In the genomic region with DNA sequence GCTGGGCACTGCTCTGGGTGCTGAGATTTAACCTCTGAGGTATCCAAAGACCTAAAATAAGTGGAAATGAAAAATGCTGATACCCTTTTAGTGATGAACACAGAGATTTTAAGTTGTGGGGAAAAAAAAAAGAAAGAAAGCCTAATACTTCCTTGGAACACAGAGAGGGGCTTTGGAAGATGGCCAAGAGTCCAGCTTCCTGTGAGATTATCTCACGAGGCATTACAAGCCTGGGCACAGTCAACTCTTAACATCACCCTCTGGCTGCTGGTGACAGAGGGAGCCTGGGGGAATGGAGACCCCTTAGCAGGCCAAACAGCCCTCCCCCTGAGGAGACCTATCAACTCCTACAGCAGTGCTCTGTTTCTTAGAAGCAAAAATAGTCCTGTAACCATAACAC, we compare ENCODE assay signal across 16 cellular contexts.
DNase-seq lines count a peak whose midpoint lies in the region; ATAC-seq and TF ChIP-seq lines count a peak whose summit lies in the region.
"Had no signal": no experiment of that assay in that cellular context is flagged by ENCODE, and none has a peak within 500 bp of the region (broad histone marks: within the 10 kb centered on the region; RNA-seq: fewer than 3 reads in every experiment).

No MANE protein-coding gene starts in this region.

- no peaks in the 10 kb centered on the region for H3K9me3 Mint-ChIP-seq in effector memory CD8-positive, alpha-beta T cell
- peaks cover 3% of the 10 kb centered on the region for H3K9me3 Mint-ChIP-seq in stimulated activated effector memory CD8-positive, alpha-beta T cell treated with anti-CD3 and anti-CD28 coated beads, Interleukin-12 subunit alpha, Interleukin-12 subunit beta, amount 100 ng/mL, for 72 hours
- H3K9me3 Mint-ChIP-seq: CD8-positive, alpha-beta T cell had no signal

- peak overlapping the region in 1 of 2 donors; percentile 4 for H3K4me3 Mint-ChIP-seq in effector memory CD8-positive, alpha-beta T cell
- H3K4me3 Mint-ChIP-seq in stimulated activated effector memory CD8-positive, alpha-beta T cell treated with anti-CD3 and anti-CD28 coated beads, Interleukin-12 subunit alpha, Interleukin-12 subunit beta, amount 100 ng/mL, for 72 hours: no peak overlapping the region
- H3K4me3 Mint-ChIP-seq: activated naive CD4-positive, alpha-beta T cell treated with anti-CD3 and anti-CD28 coated beads, Interleukin-2, amount 10 ng/mL, durations not matched to agents 7 days and 5 days; CD8-positive, alpha-beta T cell had no signal

- DNase-seq in DMS 273 (lab: John Stamatoyannopoulos, UW; ENCODE audit: unreplicated experiment) (peak; percentile 13), DMS 273 treated with DMSO at 0.1 percent for 48 hours (lab: John Stamatoyannopoulos, UW) (no peak), OCI-M1 (lab: John Stamatoyannopoulos, UW) (peak; percentile 56), NCI-H1417 (lab: John Stamatoyannopoulos, UW) (no peak), NCI-H1930 (lab: John Stamatoyannopoulos, UW) (no peak), HEK293T (ENCODE audit: extremely low spot score) (no peak)
- DNase-seq in effector memory CD8-positive, alpha-beta T cell: no peak
- DNase-seq in stimulated activated effector memory CD8-positive, alpha-beta T cell treated with anti-CD3 and anti-CD28 coated beads, Interleukin-12 subunit alpha, Interleukin-12 subunit beta, amount 100 ng/mL, for 72 hours (ENCODE audit: low spot score in 2 of 2): no peak
- DNase-seq: activated naive CD4-positive, alpha-beta T cell treated with anti-CD3 and anti-CD28 coated beads, Interleukin-2, amount 10 ng/mL, durations not matched to agents 7 days and 5 days; CD8-positive, alpha-beta T cell; effector CD8-positive, alpha-beta T cell; NCI-H1694 treated with DMSO at 0.1 percent for 48 hours; NCI-H524 treated with DMSO at 0.1 percent for 48 hours; Peyer's patch; WERI-Rb-1 had no signal

- ATAC-seq in effector memory CD8-positive, alpha-beta T cell (replicated peaks): no peak
- no peak for ATAC-seq in stimulated activated effector memory CD8-positive, alpha-beta T cell treated with anti-CD3 and anti-CD28 coated beads, Interleukin-12 subunit alpha, Interleukin-12 subunit beta, amount 100 ng/mL, for 72 hours
- ATAC-seq: CD8-positive, alpha-beta T cell; left colon had no signal

- H3K36me3 Mint-ChIP-seq in effector memory CD8-positive, alpha-beta T cell (ENCODE audit: insufficient read depth): peaks cover 12% of the 10 kb centered on the region
- peaks cover 17% of the 10 kb centered on the region for H3K36me3 Mint-ChIP-seq in stimulated activated effector memory CD8-positive, alpha-beta T cell treated with anti-CD3 and anti-CD28 coated beads, Interleukin-12 subunit alpha, Interleukin-12 subunit beta, amount 100 ng/mL, for 72 hours

- no peaks in the 10 kb centered on the region for H3K27me3 Mint-ChIP-seq in effector memory CD8-positive, alpha-beta T cell
- H3K27me3 Mint-ChIP-seq: activated naive CD4-positive, alpha-beta T cell treated with anti-CD3 and anti-CD28 coated beads, Interleukin-2, amount 10 ng/mL, durations not matched to agents 7 days and 5 days had no signal

- CTCF ChIA-PET in HEK293T (lab: Yijun Ruan, JAX): no interaction called here

- H3K4me1 Mint-ChIP-seq in effector memory CD8-positive, alpha-beta T cell (ENCODE audit: low read depth in 2 of 2): peaks cover 24 to 34% of the 10 kb centered on the region in 2 donors
- H3K4me1 Mint-ChIP-seq in stimulated activated effector memory CD8-positive, alpha-beta T cell treated with anti-CD3 and anti-CD28 coated beads, Interleukin-12 subunit alpha, Interleukin-12 subunit beta, amount 100 ng/mL, for 72 hours: peaks cover 35% of the 10 kb centered on the region

- peak overlapping the region; percentile 84 to 95 for H3K27ac Mint-ChIP-seq in effector memory CD8-positive, alpha-beta T cell
- peak overlapping the region; percentile 78 for H3K27ac Mint-ChIP-seq in stimulated activated effector memory CD8-positive, alpha-beta T cell treated with anti-CD3 and anti-CD28 coated beads, Interleukin-12 subunit alpha, Interleukin-12 subunit beta, amount 100 ng/mL, for 72 hours

- POLR2A ChIA-PET in HEK293T (lab: Yijun Ruan, JAX): no interaction called here

TF ChIP-seq in HEK293T, 16 proteins besides CTCF, POLR2A, EP300 and RAD21:
- TF ChIP-seq CTBP1 (IDR thresholded peaks at IDR 0.05; ENCODE audit: borderline replicate concordance): no peak
- TF ChIP-seq ELF4 (IDR thresholded peaks at IDR 0.05): no peak
- TF ChIP-seq BHLHE40 (IDR thresholded peaks at IDR 0.05; ENCODE audit: borderline replicate concordance): no peak
- TF ChIP-seq LEF1 (IDR thresholded peaks at IDR 0.05; ENCODE audit: borderline replicate concordance): no peak
- no peak for TF ChIP-seq SP1 (IDR thresholded peaks at IDR 0.05)
- no peak for TF ChIP-seq FOXM1 (IDR thresholded peaks at IDR 0.05; ENCODE audit: borderline replicate concordance)
- no peak for TF ChIP-seq ARNT (IDR thresholded peaks at IDR 0.05)
- TF ChIP-seq HDGF (IDR thresholded peaks at IDR 0.05; ENCODE audit: borderline replicate concordance): no peak
- TF ChIP-seq FOXA1 (IDR thresholded peaks at IDR 0.05): no peak
- no peak for TF ChIP-seq FOXK2 (IDR thresholded peaks at IDR 0.05)
- TF ChIP-seq, protein P1, sequence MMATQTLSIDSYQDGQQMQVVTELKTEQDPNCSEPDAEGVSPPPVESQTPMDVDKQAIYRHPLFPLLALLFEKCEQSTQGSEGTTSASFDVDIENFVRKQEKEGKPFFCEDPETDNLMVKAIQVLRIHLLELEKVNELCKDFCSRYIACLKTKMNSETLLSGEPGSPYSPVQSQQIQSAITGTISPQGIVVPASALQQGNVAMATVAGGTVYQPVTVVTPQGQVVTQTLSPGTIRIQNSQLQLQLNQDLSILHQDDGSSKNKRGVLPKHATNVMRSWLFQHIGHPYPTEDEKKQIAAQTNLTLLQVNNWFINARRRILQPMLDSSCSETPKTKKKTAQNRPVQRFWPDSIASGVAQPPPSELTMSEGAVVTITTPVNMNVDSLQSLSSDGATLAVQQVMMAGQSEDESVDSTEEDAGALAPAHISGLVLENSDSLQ (IDR thresholded peaks at IDR 0.05): no peak
- TF ChIP-seq ZNF384 (IDR thresholded peaks at IDR 0.05): no peak
- no peak for TF ChIP-seq TARDBP (IDR thresholded peaks at IDR 0.05)
- TF ChIP-seq SUZ12 (IDR thresholded peaks at IDR 0.05): no peak
- no peak for TF ChIP-seq L3MBTL2 (conservative IDR thresholded peaks at IDR 0.05)
- no peak for TF ChIP-seq NFRKB (IDR thresholded peaks at IDR 0.05)

Comparison
In these comparisons a context has a peak if more than half of its experiments do, and no peak if none do; other contexts are left out.
1. DNase-seq: peak in DMS 273 (single experiment) and OCI-M1 (single experiment); none in DMS 273 treated with DMSO at 0.1 percent for 48 hours (single experiment), effector memory CD8-positive, alpha-beta T cell (0 of 3), stimulated activated effector memory CD8-positive, alpha-beta T cell treated with anti-CD3 and anti-CD28 coated beads, Interleukin-12 subunit alpha, Interleukin-12 subunit beta, amount 100 ng/mL, for 72 hours (0 of 2), NCI-H1417 (0 of 3), NCI-H1930 (0 of 2) and HEK293T (single experiment).